ENCODE assay signal across 19 cellular contexts in genomic region chr5:33474004-33474403, GRCh38.
"Had no signal": no experiment of that assay in that cellular context is flagged by ENCODE, and none has a peak within 500 bp of the region (broad histone marks: within the 10 kb centered on the region; RNA-seq: fewer than 3 reads in every experiment).

No MANE protein-coding gene starts in this region.

- H3K9me3 ChIP-seq: heart left ventricle, mucosa of descending colon, neutrophil, psoas muscle, right lobe of liver, suprapubic skin, thyroid gland had no signal

- H3K4me1 ChIP-seq: heart left ventricle, psoas muscle, suprapubic skin, thyroid gland had no signal

- H3K4me3 ChIP-seq: heart left ventricle, mucosa of descending colon, psoas muscle, right lobe of liver, suprapubic skin, thyroid gland had no signal

- H3K27me3 ChIP-seq: heart left ventricle, neutrophil, right lobe of liver, suprapubic skin, thyroid gland had no signal

- DNase-seq: effector CD4-positive, alpha-beta T cell; foreskin melanocyte; heart left ventricle; hippocampal formation; kidney glomerular epithelial cell; mucosa of descending colon; naive thymus-derived CD8-positive, alpha-beta T cell; psoas muscle; retina; right lobe of liver; stimulated activated CD4-positive, alpha-beta T cell treated with anti-CD3 and anti-CD28 coated beads, Interleukin-4, amount 100 ng/mL, for 1 hour; stimulated activated CD8-positive, alpha-beta memory T cell treated with anti-CD3 and anti-CD28 coated beads, Interleukin-4, amount 100 ng/mL, for 48 hours; stimulated activated naive CD8-positive, alpha-beta T cell treated with anti-CD3 and anti-CD28 coated beads, Interleukin-15, Interleukin-2, amounts not matched to agents 100 U/mL and 50 U/mL, for 24 hours; thyroid gland had no signal

- H3K27ac ChIP-seq: heart left ventricle, neutrophil, psoas muscle, right lobe of liver, suprapubic skin, thyroid gland had no signal

- FAIRE-seq: islet of Langerhans, urothelium cell line had no signal

- ATAC-seq: heart left ventricle; mucosa of descending colon; naive thymus-derived CD8-positive, alpha-beta T cell; psoas muscle; right lobe of liver; stimulated activated effector memory CD8-positive, alpha-beta T cell treated with anti-CD3 and anti-CD28 coated beads, Interleukin-12 subunit alpha, Interleukin-12 subunit beta, amount 100 ng/mL, for 72 hours; stimulated activated naive CD8-positive, alpha-beta T cell treated with anti-CD3 and anti-CD28 coated beads, Interleukin-15, Interleukin-2, amounts not matched to agents 100 U/mL and 50 U/mL, for 24 hours had no signal
